Comparison of ENCODE assay signal across 1 cellular context in genomic region chr5:88729476-88730182, GRCh38.
TF ChIP-seq lines count a peak whose summit lies in the region.

No MANE protein-coding gene starts in this region.

TF ChIP-seq in K562, 482 proteins besides CTCF, POLR2A, EP300 and RAD21 (continued from another document):
- TF ChIP-seq, protein P1, sequence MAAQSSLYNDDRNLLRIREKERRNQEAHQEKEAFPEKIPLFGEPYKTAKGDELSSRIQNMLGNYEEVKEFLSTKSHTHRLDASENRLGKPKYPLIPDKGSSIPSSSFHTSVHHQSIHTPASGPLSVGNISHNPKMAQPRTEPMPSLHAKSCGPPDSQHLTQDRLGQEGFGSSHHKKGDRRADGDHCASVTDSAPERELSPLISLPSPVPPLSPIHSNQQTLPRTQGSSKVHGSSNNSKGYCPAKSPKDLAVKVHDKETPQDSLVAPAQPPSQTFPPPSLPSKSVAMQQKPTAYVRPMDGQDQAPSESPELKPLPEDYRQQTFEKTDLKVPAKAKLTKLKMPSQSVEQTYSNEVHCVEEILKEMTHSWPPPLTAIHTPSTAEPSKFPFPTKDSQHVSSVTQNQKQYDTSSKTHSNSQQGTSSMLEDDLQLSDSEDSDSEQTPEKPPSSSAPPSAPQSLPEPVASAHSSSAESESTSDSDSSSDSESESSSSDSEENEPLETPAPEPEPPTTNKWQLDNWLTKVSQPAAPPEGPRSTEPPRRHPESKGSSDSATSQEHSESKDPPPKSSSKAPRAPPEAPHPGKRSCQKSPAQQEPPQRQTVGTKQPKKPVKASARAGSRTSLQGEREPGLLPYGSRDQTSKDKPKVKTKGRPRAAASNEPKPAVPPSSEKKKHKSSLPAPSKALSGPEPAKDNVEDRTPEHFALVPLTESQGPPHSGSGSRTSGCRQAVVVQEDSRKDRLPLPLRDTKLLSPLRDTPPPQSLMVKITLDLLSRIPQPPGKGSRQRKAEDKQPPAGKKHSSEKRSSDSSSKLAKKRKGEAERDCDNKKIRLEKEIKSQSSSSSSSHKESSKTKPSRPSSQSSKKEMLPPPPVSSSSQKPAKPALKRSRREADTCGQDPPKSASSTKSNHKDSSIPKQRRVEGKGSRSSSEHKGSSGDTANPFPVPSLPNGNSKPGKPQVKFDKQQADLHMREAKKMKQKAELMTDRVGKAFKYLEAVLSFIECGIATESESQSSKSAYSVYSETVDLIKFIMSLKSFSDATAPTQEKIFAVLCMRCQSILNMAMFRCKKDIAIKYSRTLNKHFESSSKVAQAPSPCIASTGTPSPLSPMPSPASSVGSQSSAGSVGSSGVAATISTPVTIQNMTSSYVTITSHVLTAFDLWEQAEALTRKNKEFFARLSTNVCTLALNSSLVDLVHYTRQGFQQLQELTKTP (IDR thresholded peaks at IDR 0.05; ENCODE audit: low read depth in 1 of 2, partially characterized antibody in 2 of 2), result no peak
- TF ChIP-seq ZBTB8A (IDR thresholded peaks at IDR 0.05; ENCODE audit: partially characterized antibody) (no peak), NCOA2 (IDR thresholded peaks at IDR 0.05; ENCODE audit: partially characterized antibody in 2 of 2) (peak in 1 of 2 experiments; percentile 21), MYNN (IDR thresholded peaks at IDR 0.05) (peak; percentile 23; the same call in 1 of the 2 replicates), MYNN (CRISPR knock-in tag; IDR thresholded peaks at IDR 0.05) (no peak), KDM1A (IDR thresholded peaks at IDR 0.05) (peak; percentile 50 to 55; a peak in 1 of 4 replicates), RBBP5 (IDR thresholded peaks at IDR 0.05; ENCODE audit: borderline replicate concordance, insufficient read depth, low read length, poor library complexity, severe bottlenecking) (no peak), CSDE1 (IDR thresholded peaks at IDR 0.05) (peak in 1 of 2 experiments; percentile 76; a peak in 1 of 4 replicates), ZNF24 (IDR thresholded peaks at IDR 0.05) (no peak), NR0B1 (IDR thresholded peaks at IDR 0.05; ENCODE audit: partially characterized antibody) (no peak), CEBPB (tag; IDR thresholded peaks at IDR 0.05) (no peak), ZNF561 (CRISPR knock-in tag; conservative IDR thresholded peaks at IDR 0.05) (no peak), GTF2F1 (IDR thresholded peaks at IDR 0.05; ENCODE audit: low read depth, low read length) (no peak), POLR2H (tag; IDR thresholded peaks at IDR 0.05; ENCODE audit: low read depth) (peak; percentile 29; the same call in 1 of the 2 replicates), MXI1 (IDR thresholded peaks at IDR 0.05; ENCODE audit: low read depth, low read length) (peak; percentile 82; the same call in 1 of the 2 replicates), SIRT6 (IDR thresholded peaks at IDR 0.05; ENCODE audit: low read depth, low read length) (no peak), SAFB2 (IDR thresholded peaks at IDR 0.05; ENCODE audit: borderline replicate concordance, low read depth, low read length, severe bottlenecking) (no peak), CREBBP (IDR thresholded peaks at IDR 0.05; ENCODE audit: low read depth, low read length) (no peak), RFX1 (IDR thresholded peaks at IDR 0.05) (peak; percentile 97), SMC3 (conservative IDR thresholded peaks at IDR 0.05; ENCODE audit: insufficient read depth, low read depth, low read length) (peak; percentile 59), ZNF175 (CRISPR knock-in tag; IDR thresholded peaks at IDR 0.05; ENCODE audit: low read depth) (no peak), EWSR1 (IDR thresholded peaks at IDR 0.05; ENCODE audit: borderline replicate concordance, low read depth, partially characterized antibody) (no peak), RBM39 (optimal IDR thresholded peaks at IDR 0.05; ENCODE audit: low read depth, low read length) (no peak), ETV6 (IDR thresholded peaks at IDR 0.05; ENCODE audit: borderline replicate concordance in 1 of 2, low read depth in 2 of 2, low read length in 1 of 2) (no peak), ETV6 (CRISPR knock-in tag; IDR thresholded peaks at IDR 0.05; ENCODE audit: borderline replicate concordance) (no peak), IRF2 (CRISPR knock-in tag; IDR thresholded peaks at IDR 0.05) (no peak), BMI1 (IDR thresholded peaks at IDR 0.05; ENCODE audit: low read length) (peak; percentile 80), HMGXB4 (CRISPR knock-in tag; IDR thresholded peaks at IDR 0.05) (no peak)
- TF ChIP-seq, protein P2, sequence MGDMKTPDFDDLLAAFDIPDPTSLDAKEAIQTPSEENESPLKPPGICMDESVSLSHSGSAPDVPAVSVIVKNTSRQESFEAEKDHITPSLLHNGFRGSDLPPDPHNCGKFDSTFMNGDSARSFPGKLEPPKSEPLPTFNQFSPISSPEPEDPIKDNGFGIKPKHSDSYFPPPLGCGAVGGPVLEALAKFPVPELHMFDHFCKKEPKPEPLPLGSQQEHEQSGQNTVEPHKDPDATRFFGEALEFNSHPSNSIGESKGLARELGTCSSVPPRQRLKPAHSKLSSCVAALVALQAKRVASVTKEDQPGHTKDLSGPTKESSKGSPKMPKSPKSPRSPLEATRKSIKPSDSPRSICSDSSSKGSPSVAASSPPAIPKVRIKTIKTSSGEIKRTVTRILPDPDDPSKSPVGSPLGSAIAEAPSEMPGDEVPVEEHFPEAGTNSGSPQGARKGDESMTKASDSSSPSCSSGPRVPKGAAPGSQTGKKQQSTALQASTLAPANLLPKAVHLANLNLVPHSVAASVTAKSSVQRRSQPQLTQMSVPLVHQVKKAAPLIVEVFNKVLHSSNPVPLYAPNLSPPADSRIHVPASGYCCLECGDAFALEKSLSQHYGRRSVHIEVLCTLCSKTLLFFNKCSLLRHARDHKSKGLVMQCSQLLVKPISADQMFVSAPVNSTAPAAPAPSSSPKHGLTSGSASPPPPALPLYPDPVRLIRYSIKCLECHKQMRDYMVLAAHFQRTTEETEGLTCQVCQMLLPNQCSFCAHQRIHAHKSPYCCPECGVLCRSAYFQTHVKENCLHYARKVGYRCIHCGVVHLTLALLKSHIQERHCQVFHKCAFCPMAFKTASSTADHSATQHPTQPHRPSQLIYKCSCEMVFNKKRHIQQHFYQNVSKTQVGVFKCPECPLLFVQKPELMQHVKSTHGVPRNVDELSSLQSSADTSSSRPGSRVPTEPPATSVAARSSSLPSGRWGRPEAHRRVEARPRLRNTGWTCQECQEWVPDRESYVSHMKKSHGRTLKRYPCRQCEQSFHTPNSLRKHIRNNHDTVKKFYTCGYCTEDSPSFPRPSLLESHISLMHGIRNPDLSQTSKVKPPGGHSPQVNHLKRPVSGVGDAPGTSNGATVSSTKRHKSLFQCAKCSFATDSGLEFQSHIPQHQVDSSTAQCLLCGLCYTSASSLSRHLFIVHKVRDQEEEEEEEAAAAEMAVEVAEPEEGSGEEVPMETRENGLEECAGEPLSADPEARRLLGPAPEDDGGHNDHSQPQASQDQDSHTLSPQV (IDR thresholded peaks at IDR 0.05), result peak; percentile 28; the same call in 1 of the 2 replicates
- TF ChIP-seq, protein P3, sequence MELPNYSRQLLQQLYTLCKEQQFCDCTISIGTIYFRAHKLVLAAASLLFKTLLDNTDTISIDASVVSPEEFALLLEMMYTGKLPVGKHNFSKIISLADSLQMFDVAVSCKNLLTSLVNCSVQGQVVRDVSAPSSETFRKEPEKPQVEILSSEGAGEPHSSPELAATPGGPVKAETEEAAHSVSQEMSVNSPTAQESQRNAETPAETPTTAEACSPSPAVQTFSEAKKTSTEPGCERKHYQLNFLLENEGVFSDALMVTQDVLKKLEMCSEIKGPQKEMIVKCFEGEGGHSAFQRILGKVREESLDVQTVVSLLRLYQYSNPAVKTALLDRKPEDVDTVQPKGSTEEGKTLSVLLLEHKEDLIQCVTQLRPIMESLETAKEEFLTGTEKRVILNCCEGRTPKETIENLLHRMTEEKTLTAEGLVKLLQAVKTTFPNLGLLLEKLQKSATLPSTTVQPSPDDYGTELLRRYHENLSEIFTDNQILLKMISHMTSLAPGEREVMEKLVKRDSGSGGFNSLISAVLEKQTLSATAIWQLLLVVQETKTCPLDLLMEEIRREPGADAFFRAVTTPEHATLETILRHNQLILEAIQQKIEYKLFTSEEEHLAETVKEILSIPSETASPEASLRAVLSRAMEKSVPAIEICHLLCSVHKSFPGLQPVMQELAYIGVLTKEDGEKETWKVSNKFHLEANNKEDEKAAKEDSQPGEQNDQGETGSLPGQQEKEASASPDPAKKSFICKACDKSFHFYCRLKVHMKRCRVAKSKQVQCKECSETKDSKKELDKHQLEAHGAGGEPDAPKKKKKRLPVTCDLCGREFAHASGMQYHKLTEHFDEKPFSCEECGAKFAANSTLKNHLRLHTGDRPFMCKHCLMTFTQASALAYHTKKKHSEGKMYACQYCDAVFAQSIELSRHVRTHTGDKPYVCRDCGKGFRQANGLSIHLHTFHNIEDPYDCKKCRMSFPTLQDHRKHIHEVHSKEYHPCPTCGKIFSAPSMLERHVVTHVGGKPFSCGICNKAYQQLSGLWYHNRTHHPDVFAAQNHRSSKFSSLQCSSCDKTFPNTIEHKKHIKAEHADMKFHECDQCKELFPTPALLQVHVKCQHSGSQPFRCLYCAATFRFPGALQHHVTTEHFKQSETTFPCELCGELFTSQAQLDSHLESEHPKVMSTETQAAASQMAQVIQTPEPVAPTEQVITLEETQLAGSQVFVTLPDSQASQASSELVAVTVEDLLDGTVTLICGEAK (IDR thresholded peaks at IDR 0.05), result no peak
- TF ChIP-seq, protein P3 (CRISPR knock-in tag; IDR thresholded peaks at IDR 0.05), result no peak
- TF ChIP-seq, protein P4, sequence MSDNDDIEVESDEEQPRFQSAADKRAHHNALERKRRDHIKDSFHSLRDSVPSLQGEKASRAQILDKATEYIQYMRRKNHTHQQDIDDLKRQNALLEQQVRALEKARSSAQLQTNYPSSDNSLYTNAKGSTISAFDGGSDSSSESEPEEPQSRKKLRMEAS (CRISPR knock-in tag; IDR thresholded peaks at IDR 0.05), result no peak
- TF ChIP-seq, protein P5, sequence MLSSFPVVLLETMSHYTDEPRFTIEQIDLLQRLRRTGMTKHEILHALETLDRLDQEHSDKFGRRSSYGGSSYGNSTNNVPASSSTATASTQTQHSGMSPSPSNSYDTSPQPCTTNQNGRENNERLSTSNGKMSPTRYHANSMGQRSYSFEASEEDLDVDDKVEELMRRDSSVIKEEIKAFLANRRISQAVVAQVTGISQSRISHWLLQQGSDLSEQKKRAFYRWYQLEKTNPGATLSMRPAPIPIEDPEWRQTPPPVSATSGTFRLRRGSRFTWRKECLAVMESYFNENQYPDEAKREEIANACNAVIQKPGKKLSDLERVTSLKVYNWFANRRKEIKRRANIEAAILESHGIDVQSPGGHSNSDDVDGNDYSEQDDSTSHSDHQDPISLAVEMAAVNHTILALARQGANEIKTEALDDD (IDR thresholded peaks at IDR 0.05), result no peak
- TF ChIP-seq, protein P6, sequence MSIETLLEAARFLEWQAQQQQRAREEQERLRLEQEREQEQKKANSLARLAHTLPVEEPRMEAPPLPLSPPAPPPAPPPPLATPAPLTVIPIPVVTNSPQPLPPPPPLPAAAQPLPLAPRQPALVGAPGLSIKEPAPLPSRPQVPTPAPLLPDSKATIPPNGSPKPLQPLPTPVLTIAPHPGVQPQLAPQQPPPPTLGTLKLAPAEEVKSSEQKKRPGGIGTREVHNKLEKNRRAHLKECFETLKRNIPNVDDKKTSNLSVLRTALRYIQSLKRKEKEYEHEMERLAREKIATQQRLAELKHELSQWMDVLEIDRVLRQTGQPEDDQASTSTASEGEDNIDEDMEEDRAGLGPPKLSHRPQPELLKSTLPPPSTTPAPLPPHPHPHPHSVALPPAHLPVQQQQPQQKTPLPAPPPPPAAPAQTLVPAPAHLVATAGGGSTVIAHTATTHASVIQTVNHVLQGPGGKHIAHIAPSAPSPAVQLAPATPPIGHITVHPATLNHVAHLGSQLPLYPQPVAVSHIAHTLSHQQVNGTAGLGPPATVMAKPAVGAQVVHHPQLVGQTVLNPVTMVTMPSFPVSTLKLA (conservative IDR thresholded peaks at IDR 0.05), result 0 out of 4 replicates have a peak, but pooled peaks of 1 of the 2 experiments have one; percentile 15
